16 cellular contexts compared by ENCODE assay signal in the genomic region with DNA sequence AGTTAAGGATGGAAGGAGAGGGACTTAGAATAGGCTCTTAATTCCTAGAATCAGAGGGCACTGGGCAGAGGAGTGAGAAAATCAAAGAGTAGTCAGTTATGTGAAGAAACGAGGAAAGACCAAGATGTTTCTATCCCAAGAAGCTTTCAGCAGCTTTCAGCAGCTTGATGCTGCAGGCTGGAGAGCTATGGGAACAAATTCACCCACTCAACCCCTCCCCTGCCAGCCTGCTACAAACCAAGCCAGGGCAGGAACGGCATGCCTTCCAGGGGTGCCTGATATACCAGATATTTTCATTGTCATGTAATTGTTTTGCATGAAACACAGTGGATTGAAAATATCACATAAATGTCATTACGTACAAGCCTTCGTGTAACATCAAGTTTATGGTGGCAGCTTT.
"Had no signal": no experiment of that assay in that cellular context is flagged by ENCODE, and none has a peak within 500 bp of the region (broad histone marks: within the 10 kb centered on the region; RNA-seq: fewer than 3 reads in every experiment).

No MANE protein-coding gene starts in this region.

- H3K27ac ChIP-seq: colonic mucosa, esophagus muscularis mucosa, foreskin keratinocyte, gastroesophageal sphincter, heart right ventricle, left lung, lower lobe of right lung had no signal

- H3K27ac Mint-ChIP-seq: dendritic cell treated with granulocyte-macrophage colony-stimulating factor and Interleukin-4, amounts not matched to agents 40 ng/mL and 50 ng/mL, for 4 days; memory B cell had no signal

- DNase-seq: colonic mucosa; cortex of kidney; effector CD8-positive, alpha-beta T cell; foreskin keratinocyte; heart right ventricle; hippocampal formation; left cardiac atrium; left lung; left ventricle myocardium superior; lower lobe of right lung; mesendoderm; midbrain had no signal

- H3K4me3 ChIP-seq: colonic mucosa, esophagus muscularis mucosa, gastroesophageal sphincter, heart right ventricle, left lung, lower lobe of right lung had no signal

- H3K4me1 Mint-ChIP-seq: memory B cell had no signal

- H3K4me3 Mint-ChIP-seq: dendritic cell treated with granulocyte-macrophage colony-stimulating factor and Interleukin-4, amounts not matched to agents 40 ng/mL and 50 ng/mL, for 4 days; memory B cell had no signal

- H3K36me3 Mint-ChIP-seq: memory B cell had no signal

- ATAC-seq: foreskin keratinocyte, gastroesophageal sphincter, heart right ventricle, left cardiac atrium, left lung, left ventricle myocardium superior, lower lobe of right lung had no signal

- H3K9me3 Mint-ChIP-seq: dendritic cell treated with granulocyte-macrophage colony-stimulating factor and Interleukin-4, amounts not matched to agents 40 ng/mL and 50 ng/mL, for 4 days; memory B cell had no signal

- H3K9me3 ChIP-seq: colonic mucosa, esophagus muscularis mucosa, gastroesophageal sphincter, heart right ventricle, left lung, lower lobe of right lung had no signal

- H3K36me3 ChIP-seq: colonic mucosa, esophagus muscularis mucosa, gastroesophageal sphincter, heart right ventricle, left lung, lower lobe of right lung had no signal

- H3K4me1 ChIP-seq: colonic mucosa, esophagus muscularis mucosa, foreskin keratinocyte, gastroesophageal sphincter, left lung, lower lobe of right lung had no signal

- H3K27me3 ChIP-seq: colonic mucosa, esophagus muscularis mucosa, foreskin keratinocyte, gastroesophageal sphincter, heart right ventricle, left lung had no signal

- H3K27me3 Mint-ChIP-seq: dendritic cell treated with granulocyte-macrophage colony-stimulating factor and Interleukin-4, amounts not matched to agents 40 ng/mL and 50 ng/mL, for 4 days; memory B cell had no signal
